In the genomic region with DNA sequence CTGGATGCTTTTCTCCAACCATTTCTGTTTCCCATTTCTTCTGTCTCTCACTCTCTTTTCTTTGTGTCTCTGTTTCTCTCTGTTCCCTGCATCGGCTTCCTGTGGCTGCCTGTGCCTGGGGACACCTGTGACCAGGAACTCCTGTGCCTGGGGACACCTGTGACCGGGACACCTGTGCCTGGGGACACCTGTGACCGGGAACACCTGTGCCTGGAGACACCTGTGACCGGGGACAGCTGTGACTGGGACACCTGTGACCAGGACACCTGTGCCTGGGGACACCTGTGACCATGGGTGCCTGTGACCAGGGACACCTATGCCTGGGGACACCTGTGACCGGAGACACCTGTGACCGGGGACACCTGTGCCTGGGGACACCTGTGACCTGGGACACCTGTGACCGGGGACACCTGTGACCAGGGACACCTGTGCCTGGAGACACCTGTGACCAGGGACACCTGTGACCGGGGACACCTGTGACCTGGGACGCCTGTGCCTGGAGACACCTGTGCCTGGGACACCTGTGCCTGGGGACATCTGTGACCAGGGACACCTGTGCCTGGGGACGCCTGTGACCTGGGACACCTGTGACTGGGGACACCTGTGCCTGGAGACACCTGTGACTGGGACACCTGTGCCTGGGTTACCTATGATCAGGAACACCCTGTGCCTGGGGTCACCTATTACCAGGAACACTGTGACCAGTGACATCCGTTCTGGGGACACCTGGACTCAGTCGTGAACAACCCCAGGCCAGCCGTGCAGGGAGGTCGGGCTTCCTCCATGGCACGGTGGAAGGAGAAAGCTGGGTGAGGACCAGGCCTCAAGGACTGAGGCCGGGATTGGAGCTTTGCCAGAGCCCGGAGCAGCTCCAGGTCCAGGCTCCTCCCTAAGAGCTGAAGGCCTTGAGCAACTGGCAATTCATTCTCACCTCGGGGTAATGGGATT, we compare ENCODE assay signal across 20 cellular contexts. TPM values are rescaled to one million over a fixed set of nuclear protein-coding genes. Genes with fewer than 3 reads are reported as not detected.
DNase-seq lines count a peak whose midpoint lies in the region; ATAC-seq and TF ChIP-seq lines count a peak whose summit lies in the region.
"Had no signal": no experiment of that assay in that cellular context is flagged by ENCODE, and none has a peak within 500 bp of the region (broad histone marks: within the 10 kb centered on the region; RNA-seq: fewer than 3 reads in every experiment).

No MANE protein-coding gene starts in this region.

- H3K9me3 ChIP-seq in A673 (ENCODE audit: low read depth, low read length, poor library complexity, severe bottlenecking) (no peaks in the 10 kb centered on the region), WERI-Rb-1 (ENCODE audit: severe bottlenecking) (no peaks in the 10 kb centered on the region), left lung (no peaks in the 10 kb centered on the region)
- H3K9me3 ChIP-seq in BLaER1 treated with 17β-estradiol and CSF1 and Interleukin-3, amounts not matched to agents 10 nM and 100 nM (replicated peaks in 1 of 11): peaks cover 0 to 18% (median 0%) of the 10 kb centered on the region in 11 experiments; a peak in 10 of 22 replicates
- H3K9me3 ChIP-seq: stomach had no signal

- H3K4me2 ChIP-seq in BLaER1 treated with 17β-estradiol and CSF1 and Interleukin-3, amounts not matched to agents 10 nM and 100 nM: peak overlapping the region; percentile 36 to 97 (median 92)

- H3K36me3 ChIP-seq in A673 (ENCODE audit: insufficient read depth, low read length, poor library complexity, severe bottlenecking) (no peaks in the 10 kb centered on the region), WERI-Rb-1 (peaks cover 39% of the 10 kb centered on the region), left lung (no peaks in the 10 kb centered on the region)
- H3K36me3 ChIP-seq in BLaER1 treated with 17β-estradiol and CSF1 and Interleukin-3, amounts not matched to agents 10 nM and 100 nM: no peaks in the 10 kb centered on the region
- H3K36me3 ChIP-seq: stomach had no signal

- H3K4me3 ChIP-seq in A673 (ENCODE audit: low read depth, low read length, poor library complexity, severe bottlenecking) (no peak overlapping the region), WERI-Rb-1 (ENCODE audit: low read depth, low read length) (no peak overlapping the region), left lung (no peak overlapping the region)
- no peak overlapping the region for H3K4me3 ChIP-seq in BLaER1 treated with 17β-estradiol and CSF1 and Interleukin-3, amounts not matched to agents 10 nM and 100 nM
- H3K4me3 ChIP-seq: stomach had no signal

- no peaks in the 10 kb centered on the region for H3K27me3 ChIP-seq in A673 (replicated peaks; ENCODE audit: insufficient read depth, low read depth, low read length, poor library complexity)
- no peaks in the 10 kb centered on the region for H3K27me3 ChIP-seq in BLaER1 treated with 17β-estradiol and CSF1 and Interleukin-3, amounts not matched to agents 10 nM and 100 nM
- H3K27me3 ChIP-seq in WERI-Rb-1 (ENCODE audit: insufficient read depth, low read depth, severe bottlenecking): no peaks in the 10 kb centered on the region
- H3K27me3 ChIP-seq in left lung: peaks cover 0 to 54% of the 10 kb centered on the region in 2 donors

- H3K27ac ChIP-seq in A673 (ENCODE audit: low read depth, low read length, poor library complexity, severe bottlenecking) (no peak overlapping the region), WERI-Rb-1 (peak overlapping the region; percentile 76), left lung (no peak overlapping the region)
- H3K27ac ChIP-seq in BLaER1 treated with 17β-estradiol and CSF1 and Interleukin-3, amounts not matched to agents 10 nM and 100 nM: peak overlapping the region in 3 of 11 experiments; percentile 42 to 51 (median 49); a peak in 5 of 22 replicates
- H3K27ac ChIP-seq: HL-60, stomach had no signal

- BruUV-seq in A673 (replicated peaks; lab: Mats Ljungman, UMichigan): no TSS peak

- POLR2A ChIA-PET in A673 (lab: Charles Lee; ENCODE audit: low non-redundant PET): no interaction called here

- no peak for TF ChIP-seq CTCF in A673 (conservative IDR thresholded peaks at IDR 0.05; ENCODE audit: low read depth, low read length)
- no peak for TF ChIP-seq CTCF in WERI-Rb-1 (IDR thresholded peaks at IDR 0.05; ENCODE audit: low read depth, low read length)
- TF ChIP-seq CTCF in left lung (IDR thresholded peaks at IDR 0.05): no peak

- CTCF ChIA-PET in A673 (lab: Charles Lee): no interaction called here

- peak overlapping the region in 4 of 11 experiments; percentile 30 to 56 (median 40); a peak in 4 of 22 replicates for H3K9ac ChIP-seq in BLaER1 treated with 17β-estradiol and CSF1 and Interleukin-3, amounts not matched to agents 10 nM and 100 nM

- DNase-seq in A673 (ENCODE audit: low spot score) (peak; percentile 35), WERI-Rb-1 (peak; percentile 56), left lung (peak in 1 of 2 donors; percentile 55), NCI-H146 (lab: John Stamatoyannopoulos, UW) (no peak), NCI-H774 (lab: John Stamatoyannopoulos, UW) (no peak), NCI-H1436 (lab: John Stamatoyannopoulos, UW) (no peak)
- DNase-seq: activated naive CD4-positive, alpha-beta T cell treated with Interleukin-2 at 50 U/mL for 16 hours; activated T-cell treated with anti-CD3 and anti-CD28 coated beads, Interleukin-2, amount 50 U/mL, for 4 hours; aorta; Caco-2; effector CD4-positive, alpha-beta T cell; HFFc6; NCI-H187 treated with DMSO at 0.1 percent for 48 hours; NCI-H226; stimulated activated CD4-positive, alpha-beta T cell treated with anti-CD3 and anti-CD28 coated beads, Interleukin-4, amount 100 ng/mL, for 1 hour; stomach had no signal

- H3K4me1 ChIP-seq in A673 (ENCODE audit: insufficient read depth, low read length, poor library complexity, severe bottlenecking): peaks cover 28% of the 10 kb centered on the region
- peaks cover 64 to 79% (median 71%) of the 10 kb centered on the region in 10 experiments for H3K4me1 ChIP-seq in BLaER1 treated with 17β-estradiol and CSF1 and Interleukin-3, amounts not matched to agents 10 nM and 100 nM
- peaks cover 0 to 4% of the 10 kb centered on the region in 2 donors for H3K4me1 ChIP-seq in left lung

- intact Hi-C loops in A673 (cut with micrococcal nuclease; ENCODE audit: unreplicated experiment) (no loop called here), left lung (cut with DNase I) (no loop called here)

- ATAC-seq in left lung (peak; percentile 47), HG03442 (IDR thresholded peaks at IDR 0.05; ENCODE audit: unreplicated experiment) (no peak)
- ATAC-seq: activated CD4-positive, CD25-positive, alpha-beta regulatory T cell treated with anti-CD3 and anti-CD28 coated beads, Interleukin-2, amount 50 U/mL, for 24 hours; activated T-cell treated with anti-CD3 and anti-CD28 coated beads, Interleukin-2, amount 50 U/mL, for 4 hours had no signal

- peaks cover 0 to 20% (median 0%) of the 10 kb centered on the region in 11 experiments; a peak in 8 of 22 replicates for H4K20me1 ChIP-seq in BLaER1 treated with 17β-estradiol and CSF1 and Interleukin-3, amounts not matched to agents 10 nM and 100 nM

RNA-seq across cellular contexts. Expression of gene FBRSL1, which starts 23.4 kb away (rescaled TPM):
- total RNA-seq in A673 (2021): 111 and 130 TPM in 2 replicates
- 10 to 100 TPM; 44.7 to 49.4 TPM for total RNA-seq in left lung

Comparison
In these comparisons a context has a peak if more than half of its experiments do, and no peak if none do; other contexts are left out.
1. DNase-seq: peak in A673 (single experiment) and WERI-Rb-1 (single experiment); none in NCI-H146 (single experiment), NCI-H774 (single experiment) and NCI-H1436 (single experiment).